ENCODE assay signal across 1 cellular context in the genomic region with DNA sequence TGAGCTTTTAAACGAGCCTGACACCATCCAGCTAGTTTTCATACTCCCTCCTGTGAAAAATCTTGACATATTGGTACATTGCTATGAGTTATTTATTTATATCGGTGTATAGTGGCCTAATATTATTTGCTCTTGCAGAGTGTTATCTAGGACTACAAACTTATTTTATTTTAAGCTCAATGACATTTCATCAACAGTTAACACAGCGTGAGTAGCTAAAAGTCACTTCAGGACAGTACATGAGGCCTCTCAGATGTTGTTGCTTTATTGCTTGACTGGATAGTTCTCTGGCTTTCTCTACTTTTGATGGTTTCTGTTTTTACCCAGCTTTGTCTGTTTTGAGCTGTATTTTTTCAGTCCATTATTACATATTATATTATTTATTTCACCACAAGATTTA.
TF ChIP-seq lines count a peak whose summit lies in the region.

No MANE protein-coding gene starts in this region.

TF ChIP-seq in IMR-90, 13 proteins besides CTCF, POLR2A, EP300 and RAD21:
- TF ChIP-seq NFE2L2 (IDR thresholded peaks at IDR 0.05; ENCODE audit: low read depth, low read length): no peak
- no peak for TF ChIP-seq CHD1 (IDR thresholded peaks at IDR 0.05; ENCODE audit: low read depth, low read length)
- no peak for TF ChIP-seq BHLHE40 (IDR thresholded peaks at IDR 0.05; ENCODE audit: low read depth, low read length)
- TF ChIP-seq MAFK (IDR thresholded peaks at IDR 0.05; ENCODE audit: low read depth, low read length): no peak
- TF ChIP-seq, protein P1, sequence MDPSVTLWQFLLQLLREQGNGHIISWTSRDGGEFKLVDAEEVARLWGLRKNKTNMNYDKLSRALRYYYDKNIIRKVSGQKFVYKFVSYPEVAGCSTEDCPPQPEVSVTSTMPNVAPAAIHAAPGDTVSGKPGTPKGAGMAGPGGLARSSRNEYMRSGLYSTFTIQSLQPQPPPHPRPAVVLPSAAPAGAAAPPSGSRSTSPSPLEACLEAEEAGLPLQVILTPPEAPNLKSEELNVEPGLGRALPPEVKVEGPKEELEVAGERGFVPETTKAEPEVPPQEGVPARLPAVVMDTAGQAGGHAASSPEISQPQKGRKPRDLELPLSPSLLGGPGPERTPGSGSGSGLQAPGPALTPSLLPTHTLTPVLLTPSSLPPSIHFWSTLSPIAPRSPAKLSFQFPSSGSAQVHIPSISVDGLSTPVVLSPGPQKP (IDR thresholded peaks at IDR 0.05; ENCODE audit: borderline replicate concordance, low read depth, low read length): no peak
- TF ChIP-seq, protein P2, sequence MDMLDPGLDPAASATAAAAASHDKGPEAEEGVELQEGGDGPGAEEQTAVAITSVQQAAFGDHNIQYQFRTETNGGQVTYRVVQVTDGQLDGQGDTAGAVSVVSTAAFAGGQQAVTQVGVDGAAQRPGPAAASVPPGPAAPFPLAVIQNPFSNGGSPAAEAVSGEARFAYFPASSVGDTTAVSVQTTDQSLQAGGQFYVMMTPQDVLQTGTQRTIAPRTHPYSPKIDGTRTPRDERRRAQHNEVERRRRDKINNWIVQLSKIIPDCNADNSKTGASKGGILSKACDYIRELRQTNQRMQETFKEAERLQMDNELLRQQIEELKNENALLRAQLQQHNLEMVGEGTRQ (IDR thresholded peaks at IDR 0.05; ENCODE audit: low read depth, low read length): no peak
- TF ChIP-seq CEBPB (IDR thresholded peaks at IDR 0.05; ENCODE audit: low read depth, low read length): no peak
- TF ChIP-seq MAZ (IDR thresholded peaks at IDR 0.05; ENCODE audit: borderline replicate concordance, low read depth, low read length): no peak
- TF ChIP-seq RCOR1 (IDR thresholded peaks at IDR 0.05; ENCODE audit: insufficient replicate concordance, low read length): no peak
